1 cellular context compared by ENCODE assay signal in genomic region chr6:26285143-26286134, GRCh38.
A peak's percentile ranks its signal among the peaks of the same experiment; 100 is the strongest.
TF ChIP-seq lines count a peak whose summit lies in the region.

No MANE protein-coding gene starts in this region.

TF ChIP-seq in HepG2, 621 proteins besides CTCF, POLR2A, EP300 and RAD21 (continued from another document and continues in another):
- TF ChIP-seq, protein P1, sequence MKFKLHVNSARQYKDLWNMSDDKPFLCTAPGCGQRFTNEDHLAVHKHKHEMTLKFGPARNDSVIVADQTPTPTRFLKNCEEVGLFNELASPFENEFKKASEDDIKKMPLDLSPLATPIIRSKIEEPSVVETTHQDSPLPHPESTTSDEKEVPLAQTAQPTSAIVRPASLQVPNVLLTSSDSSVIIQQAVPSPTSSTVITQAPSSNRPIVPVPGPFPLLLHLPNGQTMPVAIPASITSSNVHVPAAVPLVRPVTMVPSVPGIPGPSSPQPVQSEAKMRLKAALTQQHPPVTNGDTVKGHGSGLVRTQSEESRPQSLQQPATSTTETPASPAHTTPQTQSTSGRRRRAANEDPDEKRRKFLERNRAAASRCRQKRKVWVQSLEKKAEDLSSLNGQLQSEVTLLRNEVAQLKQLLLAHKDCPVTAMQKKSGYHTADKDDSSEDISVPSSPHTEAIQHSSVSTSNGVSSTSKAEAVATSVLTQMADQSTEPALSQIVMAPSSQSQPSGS (CRISPR knock-in tag; IDR thresholded peaks at IDR 0.05) = peak; percentile 99
- TF ChIP-seq ZNF30 (CRISPR knock-in tag; IDR thresholded peaks at IDR 0.05) (no peak), FOXP1 (IDR thresholded peaks at IDR 0.05) (no peak), FOXP1 (CRISPR knock-in tag; IDR thresholded peaks at IDR 0.05) (no peak), GLMP (CRISPR knock-in tag; IDR thresholded peaks at IDR 0.05; ENCODE audit: borderline replicate concordance) (no peak), SAFB2 (CRISPR knock-in tag; IDR thresholded peaks at IDR 0.05; ENCODE audit: borderline replicate concordance, low read depth) (no peak), AFF4 (CRISPR knock-in tag; IDR thresholded peaks at IDR 0.05) (peak; percentile 79), ZNF704 (CRISPR knock-in tag; IDR thresholded peaks at IDR 0.05; ENCODE audit: borderline replicate concordance) (peak; percentile 80; the same call in 1 of the 2 replicates), ZFY (CRISPR knock-in tag; IDR thresholded peaks at IDR 0.05) (peak; percentile 44), SP2 (CRISPR knock-in tag; IDR thresholded peaks at IDR 0.05) (no peak), ZBTB25 (CRISPR knock-in tag; IDR thresholded peaks at IDR 0.05) (peak; percentile 31; the same call in 1 of the 2 replicates), AGO2 (optimal IDR thresholded peaks at IDR 0.05; ENCODE audit: low read depth, low read length) (peak; percentile 22), ZNF720 (CRISPR knock-in tag; IDR thresholded peaks at IDR 0.05) (peak; percentile 55; the same call in 1 of the 2 replicates), ZBTB21 (CRISPR knock-in tag; IDR thresholded peaks at IDR 0.05) (peak; percentile 87), JDP2 (CRISPR knock-in tag; IDR thresholded peaks at IDR 0.05; ENCODE audit: borderline replicate concordance) (no peak), SATB2 (CRISPR knock-in tag; IDR thresholded peaks at IDR 0.05) (peak; percentile 91; the same call in 1 of the 2 replicates), TEAD3 (CRISPR knock-in tag; optimal IDR thresholded peaks at IDR 0.05; ENCODE audit: borderline replicate concordance) (peak; percentile 94), ELF3 (CRISPR knock-in tag; IDR thresholded peaks at IDR 0.05) (peak; percentile 47), SUZ12 (IDR thresholded peaks at IDR 0.05; ENCODE audit: low read depth, low read length) (no peak), ZNF503 (CRISPR knock-in tag; IDR thresholded peaks at IDR 0.05) (peak; percentile 76; the same call in 1 of the 2 replicates), KMT2A (CRISPR knock-in tag; IDR thresholded peaks at IDR 0.05) (peak; percentile 51; the same call in 1 of the 2 replicates), THAP8 (CRISPR knock-in tag; IDR thresholded peaks at IDR 0.05; ENCODE audit: borderline replicate concordance) (no peak), HCFC1 (IDR thresholded peaks at IDR 0.05; ENCODE audit: low read depth, low read length) (0 out of 2 replicates have a peak, but pooled peaks have one; percentile 19), MXD4 (CRISPR knock-in tag; IDR thresholded peaks at IDR 0.05) (peak; percentile 71), MIER3 (CRISPR knock-in tag; IDR thresholded peaks at IDR 0.05; ENCODE audit: borderline replicate concordance) (no peak), KAT2B (IDR thresholded peaks at IDR 0.05; ENCODE audit: borderline replicate concordance, low read depth, low read length) (no peak), ZFP1 (CRISPR knock-in tag; IDR thresholded peaks at IDR 0.05) (no peak), BCL6 (CRISPR knock-in tag; IDR thresholded peaks at IDR 0.05) (peak; percentile 36; the same call in 1 of the 2 replicates), TOPORS (CRISPR knock-in tag; IDR thresholded peaks at IDR 0.05) (0 out of 2 replicates have a peak, but pooled peaks have one; percentile 63), THAP9 (CRISPR knock-in tag; IDR thresholded peaks at IDR 0.05; ENCODE audit: borderline replicate concordance) (peak; percentile 54; the same call in 1 of the 2 replicates), GATAD1 (CRISPR knock-in tag; IDR thresholded peaks at IDR 0.05) (peak; percentile 76), MEIS2 (CRISPR knock-in tag; IDR thresholded peaks at IDR 0.05) (peak; percentile 77; the same call in 1 of the 2 replicates)
- TF ChIP-seq, protein P2, sequence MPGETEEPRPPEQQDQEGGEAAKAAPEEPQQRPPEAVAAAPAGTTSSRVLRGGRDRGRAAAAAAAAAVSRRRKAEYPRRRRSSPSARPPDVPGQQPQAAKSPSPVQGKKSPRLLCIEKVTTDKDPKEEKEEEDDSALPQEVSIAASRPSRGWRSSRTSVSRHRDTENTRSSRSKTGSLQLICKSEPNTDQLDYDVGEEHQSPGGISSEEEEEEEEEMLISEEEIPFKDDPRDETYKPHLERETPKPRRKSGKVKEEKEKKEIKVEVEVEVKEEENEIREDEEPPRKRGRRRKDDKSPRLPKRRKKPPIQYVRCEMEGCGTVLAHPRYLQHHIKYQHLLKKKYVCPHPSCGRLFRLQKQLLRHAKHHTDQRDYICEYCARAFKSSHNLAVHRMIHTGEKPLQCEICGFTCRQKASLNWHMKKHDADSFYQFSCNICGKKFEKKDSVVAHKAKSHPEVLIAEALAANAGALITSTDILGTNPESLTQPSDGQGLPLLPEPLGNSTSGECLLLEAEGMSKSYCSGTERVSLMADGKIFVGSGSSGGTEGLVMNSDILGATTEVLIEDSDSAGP (CRISPR knock-in tag; IDR thresholded peaks at IDR 0.05; ENCODE audit: borderline replicate concordance) = peak; percentile 87
- TF ChIP-seq, protein P3, sequence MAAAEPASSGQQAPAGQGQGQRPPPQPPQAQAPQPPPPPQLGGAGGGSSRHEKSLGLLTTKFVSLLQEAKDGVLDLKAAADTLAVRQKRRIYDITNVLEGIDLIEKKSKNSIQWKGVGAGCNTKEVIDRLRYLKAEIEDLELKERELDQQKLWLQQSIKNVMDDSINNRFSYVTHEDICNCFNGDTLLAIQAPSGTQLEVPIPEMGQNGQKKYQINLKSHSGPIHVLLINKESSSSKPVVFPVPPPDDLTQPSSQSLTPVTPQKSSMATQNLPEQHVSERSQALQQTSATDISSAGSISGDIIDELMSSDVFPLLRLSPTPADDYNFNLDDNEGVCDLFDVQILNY (CRISPR knock-in tag; conservative IDR thresholded peaks at IDR 0.05) = no peak
- TF ChIP-seq, protein P4, sequence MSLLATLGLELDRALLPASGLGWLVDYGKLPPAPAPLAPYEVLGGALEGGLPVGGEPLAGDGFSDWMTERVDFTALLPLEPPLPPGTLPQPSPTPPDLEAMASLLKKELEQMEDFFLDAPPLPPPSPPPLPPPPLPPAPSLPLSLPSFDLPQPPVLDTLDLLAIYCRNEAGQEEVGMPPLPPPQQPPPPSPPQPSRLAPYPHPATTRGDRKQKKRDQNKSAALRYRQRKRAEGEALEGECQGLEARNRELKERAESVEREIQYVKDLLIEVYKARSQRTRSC (CRISPR knock-in tag; IDR thresholded peaks at IDR 0.05; ENCODE audit: low read depth) = peak; percentile 61; the same call in 1 of the 2 replicates
- TF ChIP-seq, protein P5, sequence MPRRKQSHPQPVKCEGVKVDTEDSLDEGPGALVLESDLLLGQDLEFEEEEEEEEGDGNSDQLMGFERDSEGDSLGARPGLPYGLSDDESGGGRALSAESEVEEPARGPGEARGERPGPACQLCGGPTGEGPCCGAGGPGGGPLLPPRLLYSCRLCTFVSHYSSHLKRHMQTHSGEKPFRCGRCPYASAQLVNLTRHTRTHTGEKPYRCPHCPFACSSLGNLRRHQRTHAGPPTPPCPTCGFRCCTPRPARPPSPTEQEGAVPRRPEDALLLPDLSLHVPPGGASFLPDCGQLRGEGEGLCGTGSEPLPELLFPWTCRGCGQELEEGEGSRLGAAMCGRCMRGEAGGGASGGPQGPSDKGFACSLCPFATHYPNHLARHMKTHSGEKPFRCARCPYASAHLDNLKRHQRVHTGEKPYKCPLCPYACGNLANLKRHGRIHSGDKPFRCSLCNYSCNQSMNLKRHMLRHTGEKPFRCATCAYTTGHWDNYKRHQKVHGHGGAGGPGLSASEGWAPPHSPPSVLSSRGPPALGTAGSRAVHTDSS (CRISPR knock-in tag; conservative IDR thresholded peaks at IDR 0.05) = no peak
